Comparison of ENCODE assay signal across 10 cellular contexts in the genomic region with DNA sequence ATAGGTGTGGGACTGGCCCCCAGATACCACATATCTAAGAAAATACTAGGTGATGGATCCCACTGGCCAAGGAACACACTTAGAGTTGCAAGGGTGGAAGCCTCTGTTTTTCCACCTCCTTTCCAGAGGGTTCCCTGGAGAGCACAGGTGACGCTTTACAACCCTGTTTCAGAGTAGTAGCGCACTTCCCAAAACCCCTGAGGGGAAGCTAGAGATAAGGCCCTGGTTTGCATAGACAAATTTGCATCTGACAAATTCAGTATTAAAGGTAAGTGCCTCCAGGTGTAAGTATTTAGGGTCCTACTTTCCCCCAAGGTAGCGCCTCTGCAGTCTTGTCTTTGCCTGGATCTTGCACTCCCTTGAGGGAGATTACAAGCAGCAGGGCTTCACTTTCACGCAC. TPM values are rescaled to one million over a fixed set of nuclear protein-coding genes. Genes with fewer than 3 reads are reported as not detected.
DNase-seq lines count a peak whose midpoint lies in the region; ATAC-seq and TF ChIP-seq lines count a peak whose summit lies in the region.
"Had no signal": no experiment of that assay in that cellular context is flagged by ENCODE, and none has a peak within 500 bp of the region (broad histone marks: within the 10 kb centered on the region; RNA-seq: fewer than 3 reads in every experiment).

No MANE protein-coding gene starts in this region.

- H3K27me3 Mint-ChIP-seq in activated CD4-positive, alpha-beta T cell treated with anti-CD3 and anti-CD28 coated beads, Interleukin-2, amount 10 ng/mL, durations not matched to agents 7 days and 5 days, result peaks cover 55% of the 10 kb centered on the region
- H3K27me3 Mint-ChIP-seq in stimulated activated naive B cell treated with anti-CD40 and anti-IgM and Interleukin-4, amounts not matched to agents 10 μg/mL and 1 μg/mL and 100 μg/mL, for 72 hours, result peaks cover 43 to 55% of the 10 kb centered on the region in 2 donors

- CTCF ChIA-PET in activated CD4-positive, alpha-beta T cell treated with anti-CD3 and anti-CD28 coated beads, Interleukin-2, amount 10 ng/mL, durations not matched to agents 7 days and 5 days (lab: Charles Lee), result interaction anchor here (0.7 to 1.8 kb wide), 5 partner anchors 8 to 41 kb away, joined by 3 to 4 read pairs (median 3); no protein-coding TSS in a partner anchor

- H3K27ac Mint-ChIP-seq in activated CD4-positive, alpha-beta T cell treated with anti-CD3 and anti-CD28 coated beads, Interleukin-2, amount 10 ng/mL, durations not matched to agents 7 days and 5 days, result no peak overlapping the region
- H3K27ac Mint-ChIP-seq in stimulated activated naive B cell treated with anti-CD40 and anti-IgM and Interleukin-4, amounts not matched to agents 10 μg/mL and 1 μg/mL and 100 μg/mL, for 72 hours, result peak overlapping the region; percentile 16

- peak overlapping the region; percentile 97 for H3K27ac ChIP-seq in WERI-Rb-1
- H3K27ac ChIP-seq: C4-2B had no signal

- DNase-seq in activated CD4-positive, alpha-beta T cell treated with anti-CD3 and anti-CD28 coated beads, Interleukin-2, amount 10 ng/mL, durations not matched to agents 7 days and 5 days, result no peak
- DNase-seq in activated CD4-positive, alpha-beta T cell treated with anti-CD3 and anti-CD28 coated beads for 48 hours, result no peak
- DNase-seq in WERI-Rb-1 (no peak), iPS DF 19.7 (ENCODE audit: low read depth, low spot score) (peak; percentile 28), pons (ENCODE audit: low spot score) (no peak), Kasumi-1 (lab: John Stamatoyannopoulos, UW) (no peak)
- DNase-seq in stimulated activated naive B cell treated with anti-CD40 and anti-IgM and Interleukin-4, amounts not matched to agents 10 μg/mL and 1 μg/mL and 100 μg/mL, for 72 hours, result no peak

- TF ChIP-seq CTCF in WERI-Rb-1 (IDR thresholded peaks at IDR 0.05; ENCODE audit: low read depth, low read length), result no peak

- POLR2A ChIA-PET in activated CD4-positive, alpha-beta T cell treated with anti-CD3 and anti-CD28 coated beads, Interleukin-2, amount 10 ng/mL, durations not matched to agents 7 days and 5 days (lab: Charles Lee), result no interaction called here

- H3K27me3 ChIP-seq in WERI-Rb-1 (ENCODE audit: insufficient read depth, low read depth, severe bottlenecking), result no peaks in the 10 kb centered on the region

- H3K4me3 Mint-ChIP-seq in activated CD4-positive, alpha-beta T cell treated with anti-CD3 and anti-CD28 coated beads, Interleukin-2, amount 10 ng/mL, durations not matched to agents 7 days and 5 days, result peak overlapping the region; percentile 53
- H3K4me3 Mint-ChIP-seq in stimulated activated naive B cell treated with anti-CD40 and anti-IgM and Interleukin-4, amounts not matched to agents 10 μg/mL and 1 μg/mL and 100 μg/mL, for 72 hours, result peak overlapping the region; percentile 74 to 88

- no peaks in the 10 kb centered on the region for H3K36me3 ChIP-seq in WERI-Rb-1

- H3K4me3 ChIP-seq in WERI-Rb-1 (ENCODE audit: low read depth, low read length), result peak overlapping the region; percentile 69
- H3K4me3 ChIP-seq: mucosa of descending colon had no signal

- peaks cover 8% of the 10 kb centered on the region for H3K4me1 Mint-ChIP-seq in activated CD4-positive, alpha-beta T cell treated with anti-CD3 and anti-CD28 coated beads, Interleukin-2, amount 10 ng/mL, durations not matched to agents 7 days and 5 days
- H3K4me1 Mint-ChIP-seq in stimulated activated naive B cell treated with anti-CD40 and anti-IgM and Interleukin-4, amounts not matched to agents 10 μg/mL and 1 μg/mL and 100 μg/mL, for 72 hours, result peaks cover 10 to 15% of the 10 kb centered on the region in 2 donors

- no peaks in the 10 kb centered on the region for H3K9me3 ChIP-seq in WERI-Rb-1 (ENCODE audit: severe bottlenecking)
- H3K9me3 ChIP-seq: mucosa of descending colon had no signal

- H3K9me3 Mint-ChIP-seq in activated CD4-positive, alpha-beta T cell treated with anti-CD3 and anti-CD28 coated beads, Interleukin-2, amount 10 ng/mL, durations not matched to agents 7 days and 5 days, result no peaks in the 10 kb centered on the region
- H3K9me3 Mint-ChIP-seq in stimulated activated naive B cell treated with anti-CD40 and anti-IgM and Interleukin-4, amounts not matched to agents 10 μg/mL and 1 μg/mL and 100 μg/mL, for 72 hours, result no peaks in the 10 kb centered on the region

- ATAC-seq in stimulated activated naive B cell treated with anti-CD40 and anti-IgM and Interleukin-4, amounts not matched to agents 10 μg/mL and 1 μg/mL and 100 μg/mL, for 72 hours (replicated peaks), result peak in 1 of 2 donors; percentile 10
- no peak for ATAC-seq in GM19351 (IDR thresholded peaks at IDR 0.05; ENCODE audit: unreplicated experiment)

- no peaks in the 10 kb centered on the region for H3K36me3 Mint-ChIP-seq in activated CD4-positive, alpha-beta T cell treated with anti-CD3 and anti-CD28 coated beads, Interleukin-2, amount 10 ng/mL, durations not matched to agents 7 days and 5 days (ENCODE audit: low read depth)
- no peaks in the 10 kb centered on the region for H3K36me3 Mint-ChIP-seq in stimulated activated naive B cell treated with anti-CD40 and anti-IgM and Interleukin-4, amounts not matched to agents 10 μg/mL and 1 μg/mL and 100 μg/mL, for 72 hours

RNA-seq across cellular contexts. Expression of a gene that starts 0.5 kb away (rescaled TPM):
- total RNA-seq in activated CD4-positive, alpha-beta T cell treated with anti-CD3 and anti-CD28 coated beads, Interleukin-2, amount 10 ng/mL, durations not matched to agents 7 days and 5 days, result not detected

RNA-seq across cellular contexts. Expression of a gene that starts 22.9 kb away (rescaled TPM):
- total RNA-seq in activated CD4-positive, alpha-beta T cell treated with anti-CD3 and anti-CD28 coated beads, Interleukin-2, amount 10 ng/mL, durations not matched to agents 7 days and 5 days, result not detected
